In the genomic region with DNA sequence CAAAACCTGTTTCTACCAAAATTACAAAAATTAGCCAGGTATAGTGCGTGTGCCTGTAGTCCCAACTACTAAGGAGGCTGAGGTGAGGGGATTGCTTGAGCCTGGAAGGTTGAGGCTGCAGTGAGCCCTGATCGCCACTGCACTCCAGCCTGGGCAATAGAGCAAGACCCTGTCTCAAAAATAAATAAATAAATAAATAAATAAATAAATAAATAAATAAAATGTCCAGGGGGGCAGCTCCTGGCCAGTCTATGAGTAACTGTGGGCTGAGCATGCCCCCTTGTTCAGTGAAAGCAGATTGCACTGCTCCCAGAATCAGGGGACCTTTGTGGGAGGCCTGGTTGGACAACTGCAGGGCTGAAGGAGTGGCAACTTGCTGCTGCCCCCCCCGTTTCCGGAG, we compare ENCODE assay signal across 34 cellular contexts.
"Had no signal": no experiment of that assay in that cellular context is flagged by ENCODE, and none has a peak within 500 bp of the region (broad histone marks: within the 10 kb centered on the region; RNA-seq: fewer than 3 reads in every experiment).

No MANE protein-coding gene starts in this region.

- H3K36me3 Mint-ChIP-seq: activated CD4-positive, alpha-beta memory T cell treated with anti-CD3 and anti-CD28 coated beads for 36 hours; activated naive CD4-positive, alpha-beta T cell treated with anti-CD3 and anti-CD28 coated beads, Interleukin-2, amount 50 U/mL, for 72 hours; activated naive CD8-positive, alpha-beta T cell treated with anti-CD3 and anti-CD28 coated beads for 36 hours had no signal

- DNase-seq: activated B cell treated with CpG ODN at 0.5 μM for 24 hours; activated CD4-positive, alpha-beta memory T cell treated with anti-CD3 and anti-CD28 coated beads for 36 hours; activated CD4-positive, alpha-beta T cell treated with anti-CD3 and anti-CD28 coated beads for 4 hours; activated CD4-positive, alpha-beta T cell treated with anti-CD3 and anti-CD28 coated beads, Interleukin-2, amount 10 ng/mL, durations not matched to agents 24 days and 14 days; activated CD4-positive, alpha-beta T cell treated with anti-CD3 and anti-CD28 coated beads, Interleukin-2, amount 50 U/mL, for 1 hour; activated CD4-positive, alpha-beta T cell treated with anti-CD3 and anti-CD28 coated beads, Interleukin-2, amount 50 U/mL, for 4 hours; activated CD4-positive, CD25-positive, alpha-beta regulatory T cell treated with anti-CD3 and anti-CD28 coated beads, Interleukin-2, amount 50 U/mL, for 72 hours; activated CD8-positive, alpha-beta memory T cell treated with anti-CD3 and anti-CD28 coated beads, Interleukin-2, amount 50 U/mL, for 4 hours; activated CD8-positive, alpha-beta T cell treated with anti-CD3 and anti-CD28 coated beads for 36 hours; activated effector memory CD4-positive, alpha-beta T cell treated with anti-CD3 and anti-CD28 coated beads, Interleukin-2, amount 50 U/mL, for 16 hours; activated gamma-delta T cell treated with Interleukin-2 at 50 U/mL for 16 hours; activated naive CD4-positive, alpha-beta T cell; activated naive CD4-positive, alpha-beta T cell treated with anti-CD3 and anti-CD28 coated beads for 36 hours; activated naive CD4-positive, alpha-beta T cell treated with anti-CD3 and anti-CD28 coated beads, Interleukin-2, amount 50 U/mL, for 16 hours; activated naive CD8-positive, alpha-beta T cell treated with anti-CD3 and anti-CD28 coated beads for 36 hours; activated T-cell treated with anti-CD3 and anti-CD28 coated beads for 4 hours; activated T-cell treated with anti-CD3 and anti-CD28 coated beads, Interleukin-2, amount 50 U/mL, for 1 hour; activated T-cell treated with anti-CD3 and anti-CD28 coated beads, Interleukin-2, amount 50 U/mL, for 4 hours; adrenal gland; amniotic stem cell; aorta; body of pancreas; brain microvascular endothelial cell; central memory CD4-positive, alpha-beta T cell; T-helper 1 cell; T-helper 2 cell; T-helper 9 cell had no signal

- H3K27ac ChIP-seq: adrenal gland, body of pancreas, brain microvascular endothelial cell, breast epithelium, VCaP had no signal

- H3K9me3 Mint-ChIP-seq: activated CD4-positive, alpha-beta memory T cell treated with anti-CD3 and anti-CD28 coated beads for 36 hours; activated naive CD4-positive, alpha-beta T cell treated with anti-CD3 and anti-CD28 coated beads for 36 hours; activated naive CD4-positive, alpha-beta T cell treated with anti-CD3 and anti-CD28 coated beads, Interleukin-2, amount 50 U/mL, for 72 hours; activated naive CD8-positive, alpha-beta T cell treated with anti-CD3 and anti-CD28 coated beads for 36 hours; activated T-cell treated with anti-CD3 and anti-CD28 coated beads, Interleukin-2, amount 50 U/mL, for 4 hours; T-helper 2 cell treated with Interferon-gamma antibody and Interleukin-4, amounts not matched to agents 5 μg/mL and 100 μg/mL, for 36 hours had no signal

- H3K27me3 ChIP-seq: adrenal gland, body of pancreas, brain microvascular endothelial cell, breast epithelium had no signal

- H3K36me3 ChIP-seq: adrenal gland, brain microvascular endothelial cell, breast epithelium had no signal

- H3K4me3 Mint-ChIP-seq: activated B cell treated with CpG ODN at 0.5 μM for 24 hours; activated CD4-positive, alpha-beta memory T cell treated with anti-CD3 and anti-CD28 coated beads for 36 hours; activated CD4-positive, alpha-beta T cell treated with anti-CD3 and anti-CD28 coated beads, Interleukin-2, amount 10 ng/mL, durations not matched to agents 24 days and 14 days; activated CD8-positive, alpha-beta T cell treated with anti-CD3 and anti-CD28 coated beads for 36 hours; activated naive CD4-positive, alpha-beta T cell treated with anti-CD3 and anti-CD28 coated beads for 36 hours; activated naive CD8-positive, alpha-beta T cell treated with anti-CD3 and anti-CD28 coated beads for 36 hours; activated T-cell treated with anti-CD3 and anti-CD28 coated beads, Interleukin-2, amount 50 U/mL, for 4 hours; T-helper 1 cell treated with Interleukin-12 subunit alpha and Interleukin-12 subunit beta and Interleukin-4 antibody, amounts not matched to agents 30 μg/mL and 1 μg/mL, for 36 hours; T-helper 2 cell treated with Interferon-gamma antibody and Interleukin-4, amounts not matched to agents 5 μg/mL and 100 μg/mL, for 36 hours had no signal

- H3K4me3 ChIP-seq: adrenal gland, body of pancreas, breast epithelium had no signal

- H3K4me1 Mint-ChIP-seq: activated B cell treated with CpG ODN at 0.5 μM for 24 hours; activated CD4-positive, alpha-beta T cell treated with anti-CD3 and anti-CD28 coated beads, Interleukin-2, amount 10 ng/mL, durations not matched to agents 24 days and 14 days; activated naive CD8-positive, alpha-beta T cell treated with anti-CD3 and anti-CD28 coated beads for 36 hours had no signal

- ATAC-seq: activated CD8-positive, alpha-beta T cell treated with anti-CD3 and anti-CD28 coated beads for 36 hours; activated naive CD4-positive, alpha-beta T cell treated with anti-CD3 and anti-CD28 coated beads, Interleukin-2, amount 50 U/mL, for 72 hours; activated T-cell treated with anti-CD3 and anti-CD28 coated beads, Interleukin-2, amount 50 U/mL, for 4 hours; body of pancreas had no signal

- H3K4me1 ChIP-seq: body of pancreas, breast epithelium had no signal

- H3K9me3 ChIP-seq: adrenal gland, body of pancreas, breast epithelium had no signal

- FAIRE-seq: astrocyte, TTC549 had no signal

- H3K27ac Mint-ChIP-seq: activated B cell treated with CpG ODN at 0.5 μM for 24 hours; activated CD4-positive, alpha-beta memory T cell treated with anti-CD3 and anti-CD28 coated beads for 36 hours; activated CD4-positive, alpha-beta T cell treated with anti-CD3 and anti-CD28 coated beads, Interleukin-2, amount 10 ng/mL, durations not matched to agents 24 days and 14 days; activated CD8-positive, alpha-beta T cell treated with anti-CD3 and anti-CD28 coated beads for 36 hours; activated naive CD4-positive, alpha-beta T cell treated with anti-CD3 and anti-CD28 coated beads for 36 hours; activated naive CD4-positive, alpha-beta T cell treated with anti-CD3 and anti-CD28 coated beads, Interleukin-2, amount 50 U/mL, for 72 hours; activated naive CD8-positive, alpha-beta T cell treated with anti-CD3 and anti-CD28 coated beads for 36 hours; T-helper 1 cell treated with Interleukin-12 subunit alpha and Interleukin-12 subunit beta and Interleukin-4 antibody, amounts not matched to agents 30 μg/mL and 1 μg/mL, for 36 hours; T-helper 2 cell treated with Interferon-gamma antibody and Interleukin-4, amounts not matched to agents 5 μg/mL and 100 μg/mL, for 36 hours had no signal
